ENCODE assay signal across 3 cellular contexts in genomic region chr22:43736651-43737050, GRCh38.
TF ChIP-seq lines count a peak whose summit lies in the region.

No MANE protein-coding gene starts in this region.

TF ChIP-seq in A549, 52 proteins besides CTCF, POLR2A, EP300 and RAD21:
- TF ChIP-seq GATA3 (IDR thresholded peaks at IDR 0.05; ENCODE audit: borderline replicate concordance): no peak
- TF ChIP-seq MAFK (IDR thresholded peaks at IDR 0.05; ENCODE audit: partially characterized antibody): peak; percentile 80
TF ChIP-seq in A549: peak in this region for 1.

TF ChIP-seq in IMR-90, 13 proteins besides CTCF, POLR2A, EP300 and RAD21:
- no peak for TF ChIP-seq MAZ (IDR thresholded peaks at IDR 0.05; ENCODE audit: borderline replicate concordance, low read depth, low read length)
- TF ChIP-seq, protein P1, sequence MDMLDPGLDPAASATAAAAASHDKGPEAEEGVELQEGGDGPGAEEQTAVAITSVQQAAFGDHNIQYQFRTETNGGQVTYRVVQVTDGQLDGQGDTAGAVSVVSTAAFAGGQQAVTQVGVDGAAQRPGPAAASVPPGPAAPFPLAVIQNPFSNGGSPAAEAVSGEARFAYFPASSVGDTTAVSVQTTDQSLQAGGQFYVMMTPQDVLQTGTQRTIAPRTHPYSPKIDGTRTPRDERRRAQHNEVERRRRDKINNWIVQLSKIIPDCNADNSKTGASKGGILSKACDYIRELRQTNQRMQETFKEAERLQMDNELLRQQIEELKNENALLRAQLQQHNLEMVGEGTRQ (IDR thresholded peaks at IDR 0.05; ENCODE audit: low read depth, low read length): no peak
- no peak for TF ChIP-seq MXI1 (IDR thresholded peaks at IDR 0.05; ENCODE audit: borderline replicate concordance, low read depth, low read length)
- TF ChIP-seq MAFK (IDR thresholded peaks at IDR 0.05; ENCODE audit: low read depth, low read length): peak; percentile 81
- TF ChIP-seq CHD1 (IDR thresholded peaks at IDR 0.05; ENCODE audit: low read depth, low read length): no peak
- TF ChIP-seq RCOR1 (IDR thresholded peaks at IDR 0.05; ENCODE audit: insufficient replicate concordance, low read length): no peak

TF ChIP-seq in H1, 55 proteins besides CTCF, POLR2A, EP300 and RAD21:
- 0 out of 2 replicates have a peak, but pooled peaks have one; percentile 13 for TF ChIP-seq MAFK (IDR thresholded peaks at IDR 0.05; ENCODE audit: low read depth, low read length)
- no peak for TF ChIP-seq HDAC2 (IDR thresholded peaks at IDR 0.05; ENCODE audit: borderline replicate concordance in 1 of 2, low read depth in 2 of 2, low read length in 2 of 2)
- no peak for TF ChIP-seq CBX5 (IDR thresholded peaks at IDR 0.05; ENCODE audit: low read depth, low read length)
- no peak for TF ChIP-seq SIX5 (IDR thresholded peaks at IDR 0.05; ENCODE audit: low read depth, low read length)
